ENCODE assay signal across 22 cellular contexts in the genomic region with DNA sequence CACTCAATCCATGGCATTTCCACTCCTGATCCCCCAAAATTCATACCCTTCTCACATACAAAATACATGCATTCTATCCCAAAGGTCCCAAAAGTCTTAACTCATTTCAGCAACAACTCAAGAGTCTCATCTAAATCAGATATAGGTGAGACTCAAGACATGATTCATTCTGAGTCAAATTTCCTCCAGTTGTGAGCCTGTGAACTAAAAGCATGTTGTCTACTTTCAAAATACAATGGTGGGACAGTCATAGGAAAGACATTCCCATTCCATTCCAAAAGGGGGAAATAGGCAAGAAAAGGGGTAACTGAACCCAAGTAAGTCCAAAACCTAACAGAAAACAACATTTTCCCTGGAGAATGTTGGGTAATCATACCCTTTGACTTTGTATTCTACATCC.
A peak's percentile ranks its signal among the peaks of the same experiment; 100 is the strongest.
DNase-seq lines count a peak whose midpoint lies in the region; ATAC-seq, FAIRE-seq and TF ChIP-seq lines count a peak whose summit lies in the region.
"Had no signal": no experiment of that assay in that cellular context is flagged by ENCODE, and none has a peak within 500 bp of the region (broad histone marks: within the 10 kb centered on the region; RNA-seq: fewer than 3 reads in every experiment).

No MANE protein-coding gene starts in this region.

- no peak for FAIRE-seq in HTR-8/SVneo (lab: Jason Lieb, UNC)
- FAIRE-seq: A204.1, colon, kidney had no signal

- POLR2A ChIA-PET in naive thymus-derived CD8-positive, alpha-beta T cell (lab: Charles Lee), result no interaction called here

- TF ChIP-seq CTCF in fibroblast of pulmonary artery (IDR thresholded peaks at IDR 0.05; ENCODE audit: low read length, missing control alignments), result no peak

- ATAC-seq in naive thymus-derived CD8-positive, alpha-beta T cell, result no peak
- ATAC-seq: activated CD8-positive, alpha-beta T cell treated with anti-CD3 and anti-CD28 coated beads for 36 hours; activated T-cell treated with anti-CD3 and anti-CD28 coated beads, Interleukin-2, amount 50 U/mL, for 4 hours had no signal

- no peak overlapping the region for H3K27ac Mint-ChIP-seq in naive thymus-derived CD8-positive, alpha-beta T cell
- H3K27ac Mint-ChIP-seq: activated CD8-positive, alpha-beta T cell treated with anti-CD3 and anti-CD28 coated beads for 36 hours; activated naive CD4-positive, alpha-beta T cell treated with anti-CD3 and anti-CD28 coated beads for 36 hours had no signal

- no peaks in the 10 kb centered on the region for H3K4me1 Mint-ChIP-seq in naive thymus-derived CD8-positive, alpha-beta T cell

- H3K27me3 Mint-ChIP-seq in naive thymus-derived CD8-positive, alpha-beta T cell, result peaks cover 20 to 47% (median 27%) of the 10 kb centered on the region in 5 donors

- no peak overlapping the region for H3K4me3 Mint-ChIP-seq in naive thymus-derived CD8-positive, alpha-beta T cell
- H3K4me3 Mint-ChIP-seq: activated CD8-positive, alpha-beta T cell treated with anti-CD3 and anti-CD28 coated beads for 36 hours; activated naive CD4-positive, alpha-beta T cell treated with anti-CD3 and anti-CD28 coated beads for 36 hours; activated T-cell treated with anti-CD3 and anti-CD28 coated beads, Interleukin-2, amount 50 U/mL, for 4 hours had no signal

- H3K4me3 ChIP-seq in fibroblast of pulmonary artery (replicated peaks; ENCODE audit: low read depth, low read length), result no peak overlapping the region
- H3K4me3 ChIP-seq: BLaER1, hepatocyte, lung, right atrium auricular region, SK-N-MC had no signal

- H3K36me3 Mint-ChIP-seq in naive thymus-derived CD8-positive, alpha-beta T cell, result peaks cover 0 to 5% (median 0%) of the 10 kb centered on the region in 3 donors

- H3K9me3 Mint-ChIP-seq in naive thymus-derived CD8-positive, alpha-beta T cell, result no peaks in the 10 kb centered on the region
- H3K9me3 Mint-ChIP-seq: activated CD8-positive, alpha-beta T cell treated with anti-CD3 and anti-CD28 coated beads for 36 hours; activated naive CD4-positive, alpha-beta T cell treated with anti-CD3 and anti-CD28 coated beads for 36 hours; activated T-cell treated with anti-CD3 and anti-CD28 coated beads, Interleukin-2, amount 50 U/mL, for 4 hours had no signal

- DNase-seq in A172 (ENCODE audit: low spot score) (peak; percentile 70), HPDE6-E6E7 (ENCODE audit: extremely low spot score) (peak; percentile 20), amniotic epithelial cell (ENCODE audit: low read depth) (peak; percentile 60), fibroblast of pulmonary artery (ENCODE audit: low read depth) (peak; percentile 87), HTR-8/SVneo (ENCODE audit: insufficient read length, low spot score) (no peak), NCI-H1694 treated with DMSO at 0.1 percent for 48 hours (lab: John Stamatoyannopoulos, UW) (no peak)
- no peak for DNase-seq in naive thymus-derived CD8-positive, alpha-beta T cell
- DNase-seq in activated T-cell treated with anti-CD3 and anti-CD28 coated beads, Interleukin-2, amount 50 U/mL, for 1 hour, result no peak
- DNase-seq: activated CD8-positive, alpha-beta T cell treated with anti-CD3 and anti-CD28 coated beads for 36 hours; activated naive CD4-positive, alpha-beta T cell treated with anti-CD3 and anti-CD28 coated beads for 36 hours; activated T-cell treated with anti-CD3 and anti-CD28 coated beads, Interleukin-2, amount 50 U/mL, for 4 hours; kidney; NCI-H187; NCI-H345; T1000 had no signal

Comparison
In these comparisons a context has a peak if more than half of its experiments do, and no peak if none do; other contexts are left out.
1. DNase-seq: peak in A172 (single experiment), HPDE6-E6E7 (single experiment), amniotic epithelial cell (single experiment) and fibroblast of pulmonary artery (single experiment); none in HTR-8/SVneo (single experiment), naive thymus-derived CD8-positive, alpha-beta T cell (0 of 10), NCI-H1694 treated with DMSO at 0.1 percent for 48 hours (single experiment) and activated T-cell treated with anti-CD3 and anti-CD28 coated beads, Interleukin-2, amount 50 U/mL, for 1 hour (single experiment).